Comparison of ENCODE assay signal across 30 cellular contexts in genomic region chr1:93369734-93370133, GRCh38.
"Had no signal": no experiment of that assay in that cellular context is flagged by ENCODE, and none has a peak within 500 bp of the region (broad histone marks: within the 10 kb centered on the region; RNA-seq: fewer than 3 reads in every experiment).

No MANE protein-coding gene starts in this region.

- H3K9me3 Mint-ChIP-seq: natural killer cell treated with Interleukin-12 subunit alpha and Interleukin-12 subunit beta and Interleukin-15 and Interleukin-18, amount 100 ng/mL, for 72 hours; type B pancreatic cell had no signal

- H3K27ac ChIP-seq: neutrophil, pancreas, psoas muscle, skin epidermis, spleen, suprapubic skin, testis, tibial artery, transverse colon, upper lobe of right lung, uterus had no signal

- ATAC-seq: naive thymus-derived CD8-positive, alpha-beta T cell; natural killer cell treated with Interleukin-12 subunit alpha and Interleukin-12 subunit beta and Interleukin-15 and Interleukin-18, amount 100 ng/mL, for 72 hours; pancreas; psoas muscle; right cardiac atrium; sciatic nerve; stimulated activated memory B cell treated with anti-CD40 and anti-IgM and Interleukin-4, amounts not matched to agents 10 μg/mL and 1 μg/mL and 100 μg/mL, for 72 hours; stimulated activated naive CD8-positive, alpha-beta T cell treated with anti-CD3 and anti-CD28 coated beads, Interleukin-15, amount 100 ng/mL, for 72 hours; stimulated activated naive CD8-positive, alpha-beta T cell treated with anti-CD3 and anti-CD28 coated beads, Interleukin-15, Interleukin-2, amounts not matched to agents 100 U/mL and 50 U/mL, for 24 hours; upper lobe of right lung had no signal

- H3K36me3 ChIP-seq: pancreas, uterus had no signal

- FAIRE-seq: pancreas had no signal

- H3K27ac Mint-ChIP-seq: naive thymus-derived CD8-positive, alpha-beta T cell; natural killer cell treated with Interleukin-12 subunit alpha and Interleukin-12 subunit beta and Interleukin-15 and Interleukin-18, amount 100 ng/mL, for 72 hours; nephron progenitor cell; stimulated activated memory B cell treated with anti-CD40 and anti-IgM and Interleukin-4, amounts not matched to agents 10 μg/mL and 1 μg/mL and 100 μg/mL, for 72 hours; stimulated activated naive CD8-positive, alpha-beta T cell treated with anti-CD3 and anti-CD28 coated beads, Interleukin-15, amount 100 ng/mL, for 72 hours; type B pancreatic cell had no signal

- H3K4me3 Mint-ChIP-seq: naive thymus-derived CD8-positive, alpha-beta T cell; natural killer cell treated with Interleukin-12 subunit alpha and Interleukin-12 subunit beta and Interleukin-15 and Interleukin-18, amount 100 ng/mL, for 72 hours; nephron progenitor cell; neural crest cell; stimulated activated memory B cell treated with anti-CD40 and anti-IgM and Interleukin-4, amounts not matched to agents 10 μg/mL and 1 μg/mL and 100 μg/mL, for 72 hours; stimulated activated naive CD8-positive, alpha-beta T cell treated with anti-CD3 and anti-CD28 coated beads, Interleukin-15, amount 100 ng/mL, for 72 hours; type B pancreatic cell had no signal

- H3K9me3 ChIP-seq: neutrophil, pancreas, psoas muscle, spleen, suprapubic skin, testis, transverse colon, upper lobe of right lung, uterus had no signal

- H3K27me3 ChIP-seq: neutrophil, pancreas, spleen, suprapubic skin, testis, tibial artery, transverse colon, upper lobe of right lung, uterus had no signal

- H3K4me1 Mint-ChIP-seq: nephron progenitor cell; neural crest cell; stimulated activated naive CD8-positive, alpha-beta T cell treated with anti-CD3 and anti-CD28 coated beads, Interleukin-15, amount 100 ng/mL, for 72 hours had no signal

- H3K4me1 ChIP-seq: pancreas, suprapubic skin, testis, tibial artery, transverse colon, upper lobe of right lung had no signal

- H3K27me3 Mint-ChIP-seq: naive thymus-derived CD8-positive, alpha-beta T cell; natural killer cell treated with Interleukin-12 subunit alpha and Interleukin-12 subunit beta and Interleukin-15 and Interleukin-18, amount 100 ng/mL, for 72 hours; stimulated activated memory B cell treated with anti-CD40 and anti-IgM and Interleukin-4, amounts not matched to agents 10 μg/mL and 1 μg/mL and 100 μg/mL, for 72 hours; stimulated activated naive CD8-positive, alpha-beta T cell treated with anti-CD3 and anti-CD28 coated beads, Interleukin-15, amount 100 ng/mL, for 72 hours; type B pancreatic cell had no signal

- DNase-seq: naive thymus-derived CD8-positive, alpha-beta T cell; nephron progenitor cell; nucleus accumbens; pancreas; psoas muscle; right cardiac atrium; spleen; stimulated activated CD4-positive, alpha-beta T cell treated with anti-CD3 and anti-CD28 coated beads, Interleukin-12 subunit alpha, Interleukin-12 subunit beta, amount 100 ng/mL, for 4 hours; stimulated activated CD4-positive, alpha-beta T cell treated with anti-CD3 and anti-CD28 coated beads, Interleukin-1b, Interleukin-23, amount 100 ng/mL, for 48 hours; stimulated activated CD4-positive, alpha-beta T cell treated with anti-CD3 and anti-CD28 coated beads, Interleukin-4, amount 100 ng/mL, for 1 hour; stimulated activated CD4-positive, alpha-beta T cell treated with anti-CD3 and anti-CD28 coated beads, Interleukin-4, amount 100 ng/mL, for 4 hours; stimulated activated CD8-positive, alpha-beta memory T cell treated with anti-CD3 and anti-CD28 coated beads, Interleukin-4, amount 100 ng/mL, for 48 hours; stimulated activated naive CD4-positive, alpha-beta T cell; stimulated activated naive CD8-positive, alpha-beta T cell treated with anti-CD3 and anti-CD28 coated beads, Interleukin-15, amount 100 ng/mL, for 72 hours; stimulated activated naive CD8-positive, alpha-beta T cell treated with anti-CD3 and anti-CD28 coated beads, Interleukin-15, Interleukin-2, amounts not matched to agents 100 U/mL and 50 U/mL, for 24 hours; substantia nigra; testis; tibial artery; transverse colon; upper lobe of right lung; uterus had no signal

- H3K4me3 ChIP-seq: pancreas, psoas muscle, skin epidermis, smooth muscle cell, spleen, suprapubic skin, testis, tibial artery, transverse colon, upper lobe of right lung, uterus had no signal

- H3K4me2 ChIP-seq: smooth muscle cell had no signal
